Comparison of ENCODE assay signal across 8 cellular contexts in the genomic region with DNA sequence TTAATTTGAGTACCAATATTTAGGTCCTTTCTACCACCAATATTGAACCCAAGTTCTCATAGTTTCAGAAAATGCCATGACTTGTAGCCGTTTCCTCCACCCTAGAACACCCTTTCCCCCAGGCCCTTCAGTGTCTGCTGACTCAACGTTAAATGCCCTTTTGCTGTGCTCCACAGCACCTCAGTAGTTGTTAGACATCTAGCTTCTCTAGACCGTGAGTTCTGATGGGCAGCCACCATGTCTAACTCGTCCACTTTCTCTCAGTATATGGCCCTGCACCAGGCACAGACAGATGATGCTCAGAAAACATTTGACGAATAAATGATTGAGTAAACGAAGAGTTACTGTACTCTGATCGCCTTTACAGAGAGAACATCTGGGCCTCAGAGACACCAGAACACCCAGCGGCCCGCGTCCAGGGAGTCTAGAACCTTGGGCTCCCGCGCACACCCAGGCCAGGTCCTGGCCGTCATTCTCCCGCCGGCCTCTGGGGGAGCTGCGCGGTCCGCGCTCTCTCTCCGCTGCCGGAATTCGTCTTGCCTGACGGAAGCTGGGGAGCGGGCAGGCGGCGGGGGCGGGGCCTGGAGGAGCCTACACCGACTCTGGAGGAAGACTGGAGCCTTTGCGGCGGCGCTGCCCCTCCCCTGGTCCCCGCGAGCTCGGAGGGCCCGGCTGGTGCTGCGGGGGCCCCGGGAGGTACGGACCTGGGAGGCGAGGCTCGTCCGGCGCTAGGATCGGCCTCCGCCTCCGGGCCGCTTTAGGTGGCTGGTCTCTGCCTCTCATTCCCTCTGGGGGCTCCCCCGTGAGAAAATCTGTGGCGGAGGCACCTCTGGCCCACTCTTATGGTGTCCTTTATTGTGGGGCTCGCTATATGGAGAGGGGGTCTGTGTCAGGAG. TPM values are rescaled to one million over a fixed set of nuclear protein-coding genes. Genes with fewer than 3 reads are reported as not detected.
A peak's percentile ranks its signal among the peaks of the same experiment; 100 is the strongest.
DNase-seq lines count a peak whose midpoint lies in the region; ATAC-seq and TF ChIP-seq lines count a peak whose summit lies in the region.

A gene (plus strand): TSS at position 582 of the 896 bp plus-strand sequence. CDS start 1,488 bp downstream, outside the sequence.

- BruUV-seq in Caco-2 (replicated peaks; lab: Mats Ljungman, UMichigan): no TSS peak

- H3K9me3 Mint-ChIP-seq in Caco-2 (ENCODE audit: unreplicated experiment): no peaks in the 10 kb centered on the region
- H3K9me3 Mint-ChIP-seq in naive B cell: peaks cover 0 to 1% (median 0%) of the 10 kb centered on the region in 7 donors
- H3K9me3 Mint-ChIP-seq in stimulated activated effector memory CD8-positive, alpha-beta T cell treated with anti-CD3 and anti-CD28 coated beads, Interleukin-12 subunit alpha, Interleukin-12 subunit beta, amount 100 ng/mL, for 72 hours: peaks cover 2% of the 10 kb centered on the region

- WGBS in esophagus squamous epithelium, 2 donors: 38 to 54% methylated on average over 6 to 8 of the region's 49 CpGs

- H3K4me3 Mint-ChIP-seq in Caco-2 (ENCODE audit: unreplicated experiment): peak within 1 kb of the TSS; percentile 88
- H3K4me3 Mint-ChIP-seq in naive B cell: peak within 1 kb of the TSS; percentile 91 to 100 (median 98)
- H3K4me3 Mint-ChIP-seq in stimulated activated effector memory CD8-positive, alpha-beta T cell treated with anti-CD3 and anti-CD28 coated beads, Interleukin-12 subunit alpha, Interleukin-12 subunit beta, amount 100 ng/mL, for 72 hours: peak within 1 kb of the TSS; percentile 93

- peak; percentile 97 for DNase-seq in Caco-2
- peak; percentile 93 to 97 (median 95) for DNase-seq in Peyer's patch
- DNase-seq in activated T-cell treated with anti-CD3 and anti-CD28 coated beads, Interleukin-2, amount 50 U/mL, for 48 hours: peak; percentile 95 to 96
- DNase-seq in esophagus squamous epithelium (lab: John Stamatoyannopoulos, UW): peak; percentile 57
- DNase-seq in naive B cell: peak; percentile 91
- peak; percentile 90 to 95 for DNase-seq in stimulated activated effector memory CD8-positive, alpha-beta T cell treated with anti-CD3 and anti-CD28 coated beads, Interleukin-12 subunit alpha, Interleukin-12 subunit beta, amount 100 ng/mL, for 72 hours (ENCODE audit: low spot score in 2 of 2)

- ATAC-seq in GM21576 (IDR thresholded peaks at IDR 0.05; ENCODE audit: unreplicated experiment): peak; percentile 49
- ATAC-seq in naive B cell (ENCODE audit: low read depth in 2 of 2): peak; percentile 66
- peak; percentile 83 for ATAC-seq in stimulated activated effector memory CD8-positive, alpha-beta T cell treated with anti-CD3 and anti-CD28 coated beads, Interleukin-12 subunit alpha, Interleukin-12 subunit beta, amount 100 ng/mL, for 72 hours

- H3K4me3 ChIP-seq in Caco-2 (ENCODE audit: low read depth, low read length): peak within 1 kb of the TSS; percentile 78
- peak within 1 kb of the TSS; percentile 62 to 76 (median 72) for H3K4me3 ChIP-seq in Peyer's patch
- H3K4me3 ChIP-seq in esophagus squamous epithelium: peak within 1 kb of the TSS; percentile 67 to 94 (median 88)

- TF ChIP-seq CTCF in Caco-2 (IDR thresholded peaks at IDR 0.05; ENCODE audit: insufficient read depth in 1 of 2, low read depth in 1 of 2, low read length in 1 of 2, severe bottlenecking in 1 of 2, unreplicated experiment in 1 of 2): peak; percentile 89 to 95
- TF ChIP-seq CTCF in Peyer's patch (IDR thresholded peaks at IDR 0.05): peak; percentile 91 to 97 (median 94)
- peak; percentile 92 to 97 (median 97) for TF ChIP-seq CTCF in esophagus squamous epithelium (IDR thresholded peaks at IDR 0.05)

- TF ChIP-seq POLR2A in Peyer's patch (IDR thresholded peaks at IDR 0.05) (peak; percentile 45 to 55), esophagus squamous epithelium (IDR thresholded peaks at IDR 0.05) (peak in 2 of 4 donors; percentile 43 to 72)

- H3K27ac Mint-ChIP-seq in Caco-2 (ENCODE audit: unreplicated experiment): peak within 1 kb of the TSS; percentile 91
- H3K27ac Mint-ChIP-seq in naive B cell: peak within 1 kb of the TSS; percentile 63 to 94 (median 88)
- H3K27ac Mint-ChIP-seq in stimulated activated effector memory CD8-positive, alpha-beta T cell treated with anti-CD3 and anti-CD28 coated beads, Interleukin-12 subunit alpha, Interleukin-12 subunit beta, amount 100 ng/mL, for 72 hours: peak within 1 kb of the TSS; percentile 84

- peaks cover 59% of the 10 kb centered on the region for H3K36me3 Mint-ChIP-seq in Caco-2 (ENCODE audit: insufficient read depth, unreplicated experiment)
- H3K36me3 Mint-ChIP-seq in naive B cell: peaks cover 0 to 15% of the 10 kb centered on the region in 2 donors
- peaks cover 50% of the 10 kb centered on the region for H3K36me3 Mint-ChIP-seq in stimulated activated effector memory CD8-positive, alpha-beta T cell treated with anti-CD3 and anti-CD28 coated beads, Interleukin-12 subunit alpha, Interleukin-12 subunit beta, amount 100 ng/mL, for 72 hours

- intact Hi-C loops in Caco-2 (cut with micrococcal nuclease; ENCODE audit: unreplicated experiment) (loop anchor here (2.0 kb wide), 1 partner anchor 101 kb away; a partner anchor contains a TSS), esophagus squamous epithelium (cut with DNase I) (no loop called here)

- H3K4me1 ChIP-seq in Caco-2 (peaks cover 29% of the 10 kb centered on the region), Peyer's patch (peaks cover 0 to 45% (median 6%) of the 10 kb centered on the region in 4 donors), esophagus squamous epithelium (peaks cover 30 to 73% (median 41%) of the 10 kb centered on the region in 3 donors)

- CTCF ChIA-PET in Caco-2 (lab: Charles Lee): interaction anchor here (0.6 to 1.5 kb wide), 13 partner anchors 9 to 175 kb away, joined by 3 to 17 read pairs (median 3); a partner anchor contains a TSS

- no peaks in the 10 kb centered on the region for H3K27me3 Mint-ChIP-seq in Caco-2 (ENCODE audit: insufficient read depth, unreplicated experiment)
- no peaks in the 10 kb centered on the region for H3K27me3 Mint-ChIP-seq in naive B cell

- H3K27ac ChIP-seq in KOPT-K1 (ENCODE audit: low read depth, low read length, poor library complexity, severe bottlenecking): peak within 1 kb of the TSS; percentile 76
- peak within 1 kb of the TSS; percentile 68 to 80 (median 78) for H3K27ac ChIP-seq in Peyer's patch
- peak within 1 kb of the TSS; percentile 90 to 96 (median 92) for H3K27ac ChIP-seq in esophagus squamous epithelium

- H3K4me1 Mint-ChIP-seq in Caco-2 (ENCODE audit: low read depth, unreplicated experiment) (peaks cover 32% of the 10 kb centered on the region), naive B cell (peaks cover 47 to 80% (median 70%) of the 10 kb centered on the region in 3 donors)
- peaks cover 60% of the 10 kb centered on the region for H3K4me1 Mint-ChIP-seq in stimulated activated effector memory CD8-positive, alpha-beta T cell treated with anti-CD3 and anti-CD28 coated beads, Interleukin-12 subunit alpha, Interleukin-12 subunit beta, amount 100 ng/mL, for 72 hours

- H3K27me3 ChIP-seq in Caco-2 (replicated peaks; ENCODE audit: control insufficient read depth, insufficient read depth, low read length): no peaks in the 10 kb centered on the region
- no peaks in the 10 kb centered on the region for H3K27me3 ChIP-seq in Peyer's patch
- no peaks in the 10 kb centered on the region for H3K27me3 ChIP-seq in esophagus squamous epithelium

- POLR2A ChIA-PET in Caco-2 (lab: Charles Lee): interaction anchor here (0.5 to 1.3 kb wide), 8 partner anchors 38 to 331 kb away, joined by 3 to 11 read pairs (median 5); a partner anchor contains a TSS

- H3K36me3 ChIP-seq in Caco-2 (ENCODE audit: control insufficient read depth, insufficient read depth, low read length) (0 out of 2 replicates have a peak, but pooled peaks cover 6% of the 10 kb centered on the region), KOPT-K1 (ENCODE audit: insufficient read depth, low read length) (peaks cover 39% of the 10 kb centered on the region), Peyer's patch (peaks cover 0 to 24% (median 0%) of the 10 kb centered on the region in 3 donors), esophagus squamous epithelium (peaks cover 3 to 32% (median 18%) of the 10 kb centered on the region in 3 donors)

- H3K9me3 ChIP-seq in Caco-2 (no peaks in the 10 kb centered on the region), KOPT-K1 (ENCODE audit: insufficient read depth, low read length, poor library complexity, severe bottlenecking) (no peaks in the 10 kb centered on the region), Peyer's patch (no peaks in the 10 kb centered on the region), esophagus squamous epithelium (no peaks in the 10 kb centered on the region)

RNA-seq across cellular contexts. Expression of the gene that starts here (rescaled TPM):
- total RNA-seq in Caco-2 (2022): 51.6 and 55.0 TPM in 2 replicates
- 10 to 100 TPM; 22.1 to 38.1 (median 31.1) TPM for total RNA-seq in Peyer's patch
- total RNA-seq in esophagus squamous epithelium: 10 to 100 TPM; 34.0 to 48.6 (median 35.7) TPM
- 10 to 100 TPM; 25.0 to 42.1 (median 36.1) TPM for polyA plus RNA-seq in naive B cell (ENCODE audit: low read depth in 6 of 6)

Comparison
In these comparisons a context has a peak if more than half of its experiments do, and no peak if none do; other contexts are left out.
1. Peak in every context shown above with its lines: DNase-seq, ATAC-seq, H3K4me3 ChIP-seq and H3K27ac ChIP-seq.